In genomic region chr2:100409461-100409860, GRCh38 we compare ENCODE assay signal across 1 cellular context.
TF ChIP-seq lines count a peak whose summit lies in the region.

No MANE protein-coding gene starts in this region.

TF ChIP-seq in WTC11, 78 proteins besides CTCF, POLR2A, EP300 and RAD21 (continued from another document):
- no peak for TF ChIP-seq USF1 (CRISPR knock-in tag; IDR thresholded peaks at IDR 0.05)
- no peak for TF ChIP-seq ZNF232 (CRISPR knock-in tag; IDR thresholded peaks at IDR 0.05)
- no peak for TF ChIP-seq FOXK1 (CRISPR knock-in tag; IDR thresholded peaks at IDR 0.05)
- no peak for TF ChIP-seq ZNF671 (CRISPR knock-in tag; IDR thresholded peaks at IDR 0.05)
- no peak for TF ChIP-seq HMGA2 (CRISPR knock-in tag; IDR thresholded peaks at IDR 0.05)
